1 cellular context compared by ENCODE assay signal in the genomic region with DNA sequence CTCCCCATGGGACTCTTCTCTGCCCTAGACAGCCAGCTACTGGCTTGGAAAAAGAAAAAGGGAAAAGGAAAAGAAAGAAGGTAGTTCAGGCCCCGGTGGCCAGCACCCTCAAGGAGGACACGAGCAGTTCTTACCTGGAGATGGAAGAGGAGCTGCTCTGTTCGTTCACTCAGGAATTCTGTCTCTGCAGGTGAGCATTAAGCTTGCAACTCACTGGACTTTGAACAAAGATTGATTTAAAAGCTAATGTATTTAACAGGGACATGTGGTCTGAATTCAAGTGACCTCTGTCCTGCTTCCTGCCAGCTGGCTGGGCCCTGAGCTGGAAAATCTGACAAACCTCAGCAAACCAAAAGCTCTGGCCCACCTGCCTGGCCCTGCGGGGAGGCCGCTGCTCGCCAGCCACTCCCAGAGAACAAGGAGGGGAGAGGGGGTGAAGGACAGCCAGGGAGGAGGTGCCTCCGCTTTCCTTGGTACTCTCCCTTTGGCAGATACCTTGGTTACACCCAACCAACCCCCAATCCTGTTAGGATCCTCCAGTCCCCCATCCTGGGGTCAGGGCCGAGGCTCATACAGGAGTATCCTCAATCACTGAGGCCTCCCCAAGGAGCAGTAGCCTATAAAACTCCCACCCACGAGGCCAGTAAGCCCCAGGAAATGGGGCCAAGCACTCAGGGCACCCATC.
A peak's percentile ranks its signal among the peaks of the same experiment; 100 is the strongest.
TF ChIP-seq lines count a peak whose summit lies in the region.

A gene (minus strand): TSS at position 186 of the 685 bp plus-strand sequence. CDS start 19,347 bp downstream, outside the sequence.

TF ChIP-seq in HepG2, 621 proteins besides CTCF, POLR2A, EP300 and RAD21 (continued from another document):
- TF ChIP-seq, protein P1, sequence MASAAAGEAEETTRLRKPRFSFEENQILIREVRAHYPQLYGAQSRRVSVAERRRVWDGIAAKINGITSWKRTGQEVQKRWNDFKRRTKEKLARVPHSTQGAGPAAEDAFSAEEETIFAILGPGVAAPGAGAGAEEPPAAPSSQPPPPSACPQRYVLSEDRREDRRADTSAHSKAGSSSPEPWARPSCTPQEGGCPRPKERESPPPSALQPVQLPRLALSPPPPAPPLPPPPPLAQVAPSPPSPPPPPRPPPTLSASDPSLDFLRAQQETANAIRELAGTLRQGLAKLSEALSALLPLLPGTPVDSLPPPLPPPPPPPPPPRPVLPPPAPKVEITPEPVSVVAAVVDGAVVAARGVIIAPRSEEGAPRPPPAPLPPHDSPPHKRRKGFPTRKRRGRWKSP (CRISPR knock-in tag; IDR thresholded peaks at IDR 0.05), result no peak
- peak; percentile 66 for TF ChIP-seq KDM6A (CRISPR knock-in tag; IDR thresholded peaks at IDR 0.05; ENCODE audit: low read depth)
